Comparison of ENCODE assay signal across 8 cellular contexts in genomic region chr2:165237056-165237455, GRCh38. TPM values are rescaled to one million over a fixed set of nuclear protein-coding genes. Genes with fewer than 3 reads are reported as not detected.
"Had no signal": no experiment of that assay in that cellular context is flagged by ENCODE, and none has a peak within 500 bp of the region (broad histone marks: within the 10 kb centered on the region; RNA-seq: fewer than 3 reads in every experiment).

No MANE protein-coding gene starts in this region.

- H2AFZ ChIP-seq: GM23248, GM23338 had no signal

- H3K36me3 ChIP-seq: HAP-1 had no signal

- H3K4me2 ChIP-seq: GM23338 had no signal

- H3K9ac ChIP-seq: GM23248 had no signal

- H3K9me3 ChIP-seq: HAP-1 had no signal

- H3K4me3 ChIP-seq: GM23248, GM23338, HAP-1 had no signal

- H3K4me1 ChIP-seq: HAP-1 had no signal

- DNase-seq: GM23248, GOT3, H7, H9, HCEC 1CT, HFFc6 had no signal

- H3K27ac ChIP-seq: GM23248 had no signal

RNA-seq across cellular contexts. Expression of gene SCN3A, which starts 33.2 kb away (rescaled TPM):
- polyA plus RNA-seq: GM23248, GM23338 had no signal
